In the genomic region with DNA sequence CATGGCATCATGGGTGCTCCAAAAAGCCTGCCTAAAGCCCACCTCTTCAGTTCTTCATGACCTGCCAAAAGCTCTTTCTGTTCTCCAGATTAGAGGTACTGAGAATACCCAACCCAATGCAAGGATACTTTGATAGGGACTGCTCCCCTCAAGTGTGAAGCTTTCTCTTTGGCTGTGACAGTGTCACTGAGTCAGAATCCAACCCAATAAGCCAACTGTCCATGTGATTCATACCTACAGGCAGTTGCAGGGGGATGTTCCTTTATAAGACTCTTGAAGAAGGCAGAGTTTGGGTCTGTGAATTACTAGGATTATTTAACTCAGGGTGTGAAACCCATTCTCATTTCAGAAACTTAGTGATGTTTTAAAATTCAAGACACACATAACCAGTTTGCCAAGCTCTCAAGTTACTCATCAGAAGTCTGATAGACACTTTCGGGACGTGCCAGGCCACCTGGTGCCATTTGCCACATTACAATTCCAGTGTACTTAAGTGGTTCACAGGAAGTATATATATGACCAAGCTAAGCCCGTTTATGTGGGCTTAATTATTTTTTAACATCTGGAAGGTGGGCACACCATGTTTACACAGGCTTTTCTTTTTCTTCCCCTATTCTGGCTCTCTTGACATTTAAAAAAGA, we compare ENCODE assay signal across 17 cellular contexts.
DNase-seq lines count a peak whose midpoint lies in the region; ATAC-seq lines count a peak whose summit lies in the region.
"Had no signal": no experiment of that assay in that cellular context is flagged by ENCODE, and none has a peak within 500 bp of the region (broad histone marks: within the 10 kb centered on the region; RNA-seq: fewer than 3 reads in every experiment).

No MANE protein-coding gene starts in this region.

- no peaks in the 10 kb centered on the region for H3K9me3 ChIP-seq in esophagus (ENCODE audit: control insufficient read depth in 2 of 2, insufficient read depth in 1 of 2, low read depth in 1 of 2, low read length in 1 of 2)
- H3K9me3 ChIP-seq: BLaER1 had no signal

- no peaks in the 10 kb centered on the region for H3K27me3 ChIP-seq in esophagus (ENCODE audit: control insufficient read depth in 1 of 2, insufficient read depth in 2 of 2, low read length in 2 of 2)
- H3K27me3 ChIP-seq: BLaER1 had no signal

- H3K9me3 Mint-ChIP-seq in activated T-cell treated with anti-CD3 and anti-CD28 coated beads, Interleukin-2, amount 50 U/mL, for 4 hours: no peaks in the 10 kb centered on the region
- H3K9me3 Mint-ChIP-seq in stimulated activated effector memory CD8-positive, alpha-beta T cell treated with anti-CD3 and anti-CD28 coated beads, Interleukin-12 subunit alpha, Interleukin-12 subunit beta, amount 100 ng/mL, for 72 hours: no peaks in the 10 kb centered on the region
- H3K9me3 Mint-ChIP-seq: CD4-positive, alpha-beta memory T cell had no signal

- no peak overlapping the region for H3K4me3 Mint-ChIP-seq in activated T-cell treated with anti-CD3 and anti-CD28 coated beads, Interleukin-2, amount 50 U/mL, for 4 hours
- H3K4me3 Mint-ChIP-seq in stimulated activated effector memory CD8-positive, alpha-beta T cell treated with anti-CD3 and anti-CD28 coated beads, Interleukin-12 subunit alpha, Interleukin-12 subunit beta, amount 100 ng/mL, for 72 hours: no peak overlapping the region
- H3K4me3 Mint-ChIP-seq: CD4-positive, alpha-beta memory T cell had no signal

- H3K27ac Mint-ChIP-seq in stimulated activated effector memory CD8-positive, alpha-beta T cell treated with anti-CD3 and anti-CD28 coated beads, Interleukin-12 subunit alpha, Interleukin-12 subunit beta, amount 100 ng/mL, for 72 hours: peak overlapping the region; percentile 88
- H3K27ac Mint-ChIP-seq: CD4-positive, alpha-beta memory T cell had no signal

- no peaks in the 10 kb centered on the region for H3K27me3 Mint-ChIP-seq in activated T-cell treated with anti-CD3 and anti-CD28 coated beads, Interleukin-2, amount 50 U/mL, for 4 hours (ENCODE audit: low read depth)
- H3K27me3 Mint-ChIP-seq: CD4-positive, alpha-beta memory T cell had no signal

- H3K27ac ChIP-seq in esophagus (ENCODE audit: low read depth in 2 of 2, low read length in 1 of 2): peak overlapping the region; percentile 63 to 74
- H3K27ac ChIP-seq: BLaER1 had no signal

- peak; percentile 57 to 72 for ATAC-seq in activated T-cell treated with anti-CD3 and anti-CD28 coated beads, Interleukin-2, amount 50 U/mL, for 4 hours
- peak; percentile 97 for ATAC-seq in stimulated activated effector memory CD8-positive, alpha-beta T cell treated with anti-CD3 and anti-CD28 coated beads, Interleukin-12 subunit alpha, Interleukin-12 subunit beta, amount 100 ng/mL, for 72 hours
- ATAC-seq in HG02571 (IDR thresholded peaks at IDR 0.05; ENCODE audit: unreplicated experiment): no peak
- no peak for ATAC-seq in GM19328 (IDR thresholded peaks at IDR 0.05; ENCODE audit: unreplicated experiment)
- ATAC-seq: K562 had no signal

- peaks cover 0 to 2% of the 10 kb centered on the region in 2 donors for H3K4me1 ChIP-seq in esophagus (ENCODE audit: control insufficient read depth in 2 of 2, insufficient read depth in 2 of 2, low read length in 1 of 2)
- H3K4me1 ChIP-seq: BLaER1 had no signal

- H3K36me3 Mint-ChIP-seq in activated T-cell treated with anti-CD3 and anti-CD28 coated beads, Interleukin-2, amount 50 U/mL, for 4 hours (ENCODE audit: insufficient read depth): peaks cover 3% of the 10 kb centered on the region
- no peaks in the 10 kb centered on the region for H3K36me3 Mint-ChIP-seq in stimulated activated effector memory CD8-positive, alpha-beta T cell treated with anti-CD3 and anti-CD28 coated beads, Interleukin-12 subunit alpha, Interleukin-12 subunit beta, amount 100 ng/mL, for 72 hours

- 67 to 71% methylated on average over 3 of the region's 3 CpGs for WGBS in esophagus, 2 donors

- no peak overlapping the region for H3K4me3 ChIP-seq in esophagus (ENCODE audit: low read depth in 1 of 2, low read length in 2 of 2)
- H3K4me3 ChIP-seq: BLaER1, K562 had no signal

- no peak for DNase-seq in activated T-cell treated with anti-CD3 and anti-CD28 coated beads, Interleukin-2, amount 50 U/mL, for 4 hours
- no peak for DNase-seq in activated T-cell treated with anti-CD3 and anti-CD28 coated beads for 4 hours
- peak; percentile 42 for DNase-seq in NCI-H510A treated with DMSO at 0.1 percent for 48 hours (lab: John Stamatoyannopoulos, UW)
- DNase-seq in stimulated activated effector memory CD8-positive, alpha-beta T cell treated with anti-CD3 and anti-CD28 coated beads, Interleukin-12 subunit alpha, Interleukin-12 subunit beta, amount 100 ng/mL, for 72 hours (ENCODE audit: low spot score in 2 of 2): no peak
- DNase-seq in SW480 (ENCODE audit: low spot score): no peak
- DNase-seq: CD4-positive, alpha-beta memory T cell; NCI-H1105 treated with DMSO at 0.1 percent for 48 hours; NCI-H1694 treated with DMSO at 0.1 percent for 48 hours; NCI-H2107; NCI-H446; NCI-H774; Right ventricle myocardium superior had no signal

- no peaks in the 10 kb centered on the region for H3K4me1 Mint-ChIP-seq in activated T-cell treated with anti-CD3 and anti-CD28 coated beads, Interleukin-2, amount 50 U/mL, for 4 hours (ENCODE audit: low read depth)
- peaks cover 9% of the 10 kb centered on the region for H3K4me1 Mint-ChIP-seq in stimulated activated effector memory CD8-positive, alpha-beta T cell treated with anti-CD3 and anti-CD28 coated beads, Interleukin-12 subunit alpha, Interleukin-12 subunit beta, amount 100 ng/mL, for 72 hours
- H3K4me1 Mint-ChIP-seq: CD4-positive, alpha-beta memory T cell had no signal

- peaks cover 3 to 5% of the 10 kb centered on the region in 2 donors for H3K36me3 ChIP-seq in esophagus (ENCODE audit: control insufficient read depth in 2 of 2, insufficient read depth in 2 of 2, low read length in 1 of 2)
- H3K36me3 ChIP-seq: BLaER1 had no signal

Comparison
In these comparisons a context has a peak if more than half of its experiments do, and no peak if none do; other contexts are left out.
1. ATAC-seq: peak in activated T-cell treated with anti-CD3 and anti-CD28 coated beads, Interleukin-2, amount 50 U/mL, for 4 hours (2 of 2) and stimulated activated effector memory CD8-positive, alpha-beta T cell treated with anti-CD3 and anti-CD28 coated beads, Interleukin-12 subunit alpha, Interleukin-12 subunit beta, amount 100 ng/mL, for 72 hours (single experiment); none in HG02571 (single experiment) and GM19328 (single experiment).